Comparison of ENCODE assay signal across 19 cellular contexts in genomic region chr9:126953089-126953809, GRCh38. TPM values are rescaled to one million over a fixed set of nuclear protein-coding genes. Genes with fewer than 3 reads are reported as not detected.
A peak's percentile ranks its signal among the peaks of the same experiment; 100 is the strongest.
DNase-seq lines count a peak whose midpoint lies in the region; ATAC-seq and TF ChIP-seq lines count a peak whose summit lies in the region.
"Had no signal": no experiment of that assay in that cellular context is flagged by ENCODE, and none has a peak within 500 bp of the region (broad histone marks: within the 10 kb centered on the region; RNA-seq: fewer than 3 reads in every experiment).

No MANE protein-coding gene starts in this region.

- CTCF ChIA-PET in mammary epithelial cell (lab: Charles Lee; ENCODE audit: low non-redundant PET), result no interaction called here

- H3K27me3 ChIP-seq in uterus (no peaks in the 10 kb centered on the region), mammary epithelial cell (ENCODE audit: insufficient read depth, low read length) (no peaks in the 10 kb centered on the region)
- H3K27me3 ChIP-seq: MG63 had no signal

- TF ChIP-seq POLR2A in uterus (IDR thresholded peaks at IDR 0.05), result no peak

- in situ Hi-C loops in mammary epithelial cell (cut with MboI; ENCODE audit: low sequenced_read_pairs in 2 of 2), result no loop called here

- intact Hi-C loops in uterus (cut with DNase I; ENCODE audit: low total_unique reads) (no loop called here), mammary epithelial cell (cut with micrococcal nuclease) (no loop called here)

- no peak overlapping the region for H3K4me3 ChIP-seq in cardiac fibroblast (replicated peaks in 1 of 2; ENCODE audit: low read depth in 2 of 2, low read length in 2 of 2)
- H3K4me3 ChIP-seq in uterus, result no peak overlapping the region
- no peak overlapping the region for H3K4me3 ChIP-seq in mammary epithelial cell (replicated peaks in 1 of 3; ENCODE audit: insufficient read depth in 1 of 3, low read depth in 2 of 3, low read length in 3 of 3)
- H3K4me3 ChIP-seq: HAP-1, MG63 had no signal

- H3K36me3 Mint-ChIP-seq in mesothelial cell of epicardium, result no peaks in the 10 kb centered on the region
- H3K36me3 Mint-ChIP-seq: natural killer cell had no signal

- no peaks in the 10 kb centered on the region for H3K27me3 Mint-ChIP-seq in mesothelial cell of epicardium (ENCODE audit: low read depth)
- H3K27me3 Mint-ChIP-seq: memory B cell had no signal

- no peak for TF ChIP-seq CTCF in cardiac fibroblast (IDR thresholded peaks at IDR 0.05; ENCODE audit: low read depth, low read length)
- TF ChIP-seq CTCF in mesothelial cell of epicardium (IDR thresholded peaks at IDR 0.05; ENCODE audit: unreplicated experiment), result no peak
- TF ChIP-seq CTCF in uterus (IDR thresholded peaks at IDR 0.05), result no peak
- no peak for TF ChIP-seq CTCF in mammary epithelial cell (conservative IDR thresholded peaks at IDR 0.05 in 1 of 2, IDR thresholded peaks at IDR 0.05 in 1 of 2; ENCODE audit: extremely low read depth in 1 of 2, insufficient read depth in 1 of 2, low read depth in 1 of 2, low read length in 2 of 2)

- dilution Hi-C loops in mammary epithelial cell (cut with HindIII; ENCODE audit: low sequenced_read_pairs), result no loop called here

- peaks cover 33% of the 10 kb centered on the region for H3K4me1 Mint-ChIP-seq in mesothelial cell of epicardium
- H3K4me1 Mint-ChIP-seq: natural killer cell had no signal

- no peak overlapping the region for H2AFZ ChIP-seq in mammary epithelial cell (ENCODE audit: low read depth, low read length)

- H4K20me1 ChIP-seq in mammary epithelial cell (ENCODE audit: insufficient read depth, low read length), result no peaks in the 10 kb centered on the region

- no peak overlapping the region for H3K9ac ChIP-seq in mammary epithelial cell (ENCODE audit: insufficient read depth, low read length)

- peak overlapping the region; percentile 67 to 82 for H3K27ac ChIP-seq in uterus
- no peak overlapping the region for H3K27ac ChIP-seq in mammary epithelial cell (ENCODE audit: insufficient read depth, low read depth, low read length)
- H3K27ac ChIP-seq: C4-2B had no signal

- H3K36me3 ChIP-seq in uterus (no peaks in the 10 kb centered on the region), mammary epithelial cell (ENCODE audit: insufficient read depth, low read length) (no peaks in the 10 kb centered on the region)
- H3K36me3 ChIP-seq: HAP-1, MG63 had no signal

- H3K27ac Mint-ChIP-seq in mesothelial cell of epicardium, result peak overlapping the region; percentile 94
- H3K27ac Mint-ChIP-seq: memory B cell, natural killer cell had no signal

- peak; percentile 43 for DNase-seq in GM04503 (ENCODE audit: low read depth)
- DNase-seq in cardiac fibroblast (ENCODE audit: low read depth in 2 of 2), result peak; percentile 48 to 63
- no peak for DNase-seq in mesothelial cell of epicardium (ENCODE audit: low spot score in 2 of 2, unreplicated experiment in 2 of 2)
- DNase-seq in uterus, result peak; percentile 36 to 49
- DNase-seq in mammary epithelial cell, result no peak
- DNase-seq: activated CD4-positive, alpha-beta T cell treated with anti-CD3 and anti-CD28 coated beads for 48 hours; activated CD8-positive, alpha-beta memory T cell treated with anti-CD3 and anti-CD28 coated beads, Interleukin-2, amount 50 U/mL, for 48 hours; amygdala; cerebellar nuclear complex; GDM1; MG63; natural killer cell; NCI-H146; NCI-H2171 had no signal

- no peaks in the 10 kb centered on the region for H3K4me1 ChIP-seq in uterus
- peaks cover 15% of the 10 kb centered on the region for H3K4me1 ChIP-seq in mammary epithelial cell (ENCODE audit: insufficient read depth, low read length)

- no peak overlapping the region for H3K4me3 Mint-ChIP-seq in mesothelial cell of epicardium
- H3K4me3 Mint-ChIP-seq: memory B cell, natural killer cell had no signal

- H3K4me2 ChIP-seq in mammary epithelial cell (ENCODE audit: insufficient read depth, low read depth, low read length), result no peak overlapping the region

- H3K9me3 ChIP-seq in uterus (no peaks in the 10 kb centered on the region), mammary epithelial cell (replicated peaks; ENCODE audit: insufficient read depth, low read length) (no peaks in the 10 kb centered on the region)
- H3K9me3 ChIP-seq: HAP-1, MG63 had no signal

- no peaks in the 10 kb centered on the region for H3K9me3 Mint-ChIP-seq in mesothelial cell of epicardium
- H3K9me3 Mint-ChIP-seq: memory B cell, natural killer cell had no signal

- BruUV-seq in mammary epithelial cell (replicated peaks; lab: Mats Ljungman, UMichigan), result no TSS peak

- 78% methylated on average over 8 of the region's 8 CpGs for WGBS in mammary epithelial cell (ENCODE audit: low coverage, missing lambda C conversion rate)

- ATAC-seq in GM18858 (IDR thresholded peaks at IDR 0.05; ENCODE audit: unreplicated experiment), result no peak
- no peak for ATAC-seq in GM19395 (IDR thresholded peaks at IDR 0.05; ENCODE audit: unreplicated experiment)
- ATAC-seq: natural killer cell had no signal

- no peaks in the 10 kb centered on the region for H3K79me2 ChIP-seq in mammary epithelial cell (ENCODE audit: insufficient read depth, low read length)

RNA-seq across cellular contexts. Expression of gene RALGPS1, which starts 38.7 kb away (rescaled TPM):
- total RNA-seq in mesothelial cell of epicardium, result 25.6 to 29.5 TPM (median 26.9 TPM) in 3 replicates
- total RNA-seq in uterus, result 10 to 100 TPM in 3 of 4 donors, 1 to 10 TPM in 1; 8.5 to 16.7 (median 14.5) TPM
- under 1 TPM; 0.83 to 0.94 TPM for total RNA-seq in mammary epithelial cell
- polyA plus RNA-seq in mammary epithelial cell, result 0.39 TPM
- not detected for polyA minus RNA-seq in mammary epithelial cell

Comparison
In these comparisons a context has a peak if more than half of its experiments do, and no peak if none do; other contexts are left out.
1. DNase-seq: peak in GM04503 (single experiment), cardiac fibroblast (2 of 2) and uterus (2 of 2); none in mesothelial cell of epicardium (0 of 2) and mammary epithelial cell (single experiment).
2. RNA of gene RALGPS1, which starts 38.7 kb away (total RNA-seq): 25.6 to 29.5 TPM in mesothelial cell of epicardium and 8.5 to 16.7 TPM in uterus; 0.83 to 0.94 TPM in mammary epithelial cell; every median in the first group is over 4 times any median in the second.